11 cellular contexts compared by ENCODE assay signal in genomic region chr18:48085781-48086487, GRCh38.
"Had no signal": no experiment of that assay in that cellular context is flagged by ENCODE, and none has a peak within 500 bp of the region (broad histone marks: within the 10 kb centered on the region; RNA-seq: fewer than 3 reads in every experiment).

No MANE protein-coding gene starts in this region.

- DNase-seq: activated CD4-positive, CD25-positive, alpha-beta regulatory T cell; activated effector memory CD4-positive, alpha-beta T cell treated with Interleukin-2 at 50 U/mL for 16 hours; activated naive CD8-positive, alpha-beta T cell treated with anti-CD3 and anti-CD28 coated beads for 36 hours; activated T-cell treated with anti-CD3 and anti-CD28 coated beads, Interleukin-2, amount 50 U/mL, for 1 hour; anterior cingulate cortex; hippocampal formation; Right ventricle myocardium superior; stimulated activated CD4-positive, alpha-beta T cell treated with anti-CD3 and anti-CD28 coated beads, Interleukin-4, amount 100 ng/mL, for 1 hour; stimulated activated CD8-positive, alpha-beta memory T cell treated with anti-CD3 and anti-CD28 coated beads, Interleukin-4, amount 100 ng/mL, for 48 hours; stomach; T-helper 2 cell had no signal

- H3K9me3 Mint-ChIP-seq: activated naive CD8-positive, alpha-beta T cell treated with anti-CD3 and anti-CD28 coated beads for 36 hours had no signal

- H3K27ac Mint-ChIP-seq: activated naive CD8-positive, alpha-beta T cell treated with anti-CD3 and anti-CD28 coated beads for 36 hours had no signal

- H3K4me1 Mint-ChIP-seq: activated naive CD8-positive, alpha-beta T cell treated with anti-CD3 and anti-CD28 coated beads for 36 hours had no signal

- H3K27me3 Mint-ChIP-seq: activated naive CD8-positive, alpha-beta T cell treated with anti-CD3 and anti-CD28 coated beads for 36 hours had no signal

- H3K4me3 Mint-ChIP-seq: activated naive CD8-positive, alpha-beta T cell treated with anti-CD3 and anti-CD28 coated beads for 36 hours had no signal

- H3K36me3 Mint-ChIP-seq: activated naive CD8-positive, alpha-beta T cell treated with anti-CD3 and anti-CD28 coated beads for 36 hours had no signal
